ENCODE assay signal across 24 cellular contexts in genomic region chr16:11624205-11624604, GRCh38. TPM values are rescaled to one million over a fixed set of nuclear protein-coding genes. Genes with fewer than 3 reads are reported as not detected.
A peak's percentile ranks its signal among the peaks of the same experiment; 100 is the strongest.
DNase-seq lines count a peak whose midpoint lies in the region; ATAC-seq and TF ChIP-seq lines count a peak whose summit lies in the region.
"Had no signal": no experiment of that assay in that cellular context is flagged by ENCODE, and none has a peak within 500 bp of the region (broad histone marks: within the 10 kb centered on the region; RNA-seq: fewer than 3 reads in every experiment).

No MANE protein-coding gene starts in this region.

- no peaks in the 10 kb centered on the region for H3K9me3 Mint-ChIP-seq in CD4-positive, alpha-beta T cell
- H3K9me3 Mint-ChIP-seq in activated CD8-positive, alpha-beta T cell treated with anti-CD3 and anti-CD28 coated beads, Interleukin-2, amount 10 ng/mL, durations not matched to agents 7 days and 5 days (ENCODE audit: insufficient read depth), result peaks cover 7% of the 10 kb centered on the region
- peaks cover 0 to 7% (median 3%) of the 10 kb centered on the region in 11 donors for H3K9me3 Mint-ChIP-seq in naive thymus-derived CD4-positive, alpha-beta T cell
- H3K9me3 Mint-ChIP-seq: type B pancreatic cell had no signal

- peaks cover 50 to 68% of the 10 kb centered on the region in 2 donors for H3K4me1 ChIP-seq in naive thymus-derived CD4-positive, alpha-beta T cell (ENCODE audit: control insufficient read depth in 2 of 2, insufficient read depth in 2 of 2, low read length in 2 of 2)
- H3K4me1 ChIP-seq in osteoblast (ENCODE audit: insufficient read depth, low read length), result peaks cover 15% of the 10 kb centered on the region
- H3K4me1 ChIP-seq in prostate gland (replicated peaks), result no peaks in the 10 kb centered on the region
- H3K4me1 ChIP-seq: BE2C had no signal

- TF ChIP-seq POLR2A in prostate gland (IDR thresholded peaks at IDR 0.05), result no peak

- ATAC-seq in CD4-positive, alpha-beta T cell (ENCODE audit: poor library complexity), result peak; percentile 30
- peak; percentile 35 for ATAC-seq in GM18907 (IDR thresholded peaks at IDR 0.05; ENCODE audit: unreplicated experiment)
- no peak for ATAC-seq in activated CD8-positive, alpha-beta T cell treated with anti-CD3 and anti-CD28 coated beads, Interleukin-2, amount 10 ng/mL, durations not matched to agents 7 days and 5 days
- ATAC-seq in naive thymus-derived CD4-positive, alpha-beta T cell, result peak; percentile 40
- ATAC-seq in GM19397 (IDR thresholded peaks at IDR 0.05; ENCODE audit: unreplicated experiment), result no peak
- ATAC-seq: gastrocnemius medialis, left ventricle myocardium superior had no signal

- no peaks in the 10 kb centered on the region for H3K27me3 Mint-ChIP-seq in CD4-positive, alpha-beta T cell
- H3K27me3 Mint-ChIP-seq in activated CD8-positive, alpha-beta T cell treated with anti-CD3 and anti-CD28 coated beads, Interleukin-2, amount 10 ng/mL, durations not matched to agents 7 days and 5 days (ENCODE audit: low read depth), result no peaks in the 10 kb centered on the region
- no peaks in the 10 kb centered on the region for H3K27me3 Mint-ChIP-seq in naive thymus-derived CD4-positive, alpha-beta T cell
- H3K27me3 Mint-ChIP-seq: type B pancreatic cell had no signal

- H3K9me3 ChIP-seq in CD4-positive, alpha-beta T cell (ENCODE audit: control insufficient read depth, low read length), result no peaks in the 10 kb centered on the region
- H3K9me3 ChIP-seq in naive thymus-derived CD4-positive, alpha-beta T cell (ENCODE audit: control insufficient read depth in 2 of 3, low read length in 3 of 3), result peaks cover 0 to 6% (median 0%) of the 10 kb centered on the region in 3 experiments
- no peaks in the 10 kb centered on the region for H3K9me3 ChIP-seq in osteoblast (ENCODE audit: low read depth, low read length)
- H3K9me3 ChIP-seq in prostate gland, result no peaks in the 10 kb centered on the region
- H3K9me3 ChIP-seq: BE2C, gastrocnemius medialis had no signal

- no peaks in the 10 kb centered on the region for H3K79me2 ChIP-seq in osteoblast (ENCODE audit: insufficient read depth, low read length)

- no peaks in the 10 kb centered on the region for H3K27me3 ChIP-seq in CD4-positive, alpha-beta T cell (ENCODE audit: control insufficient read depth, insufficient read depth, low read length)
- no peaks in the 10 kb centered on the region for H3K27me3 ChIP-seq in naive thymus-derived CD4-positive, alpha-beta T cell (ENCODE audit: control insufficient read depth in 2 of 2, insufficient read depth in 2 of 2, low read length in 2 of 2)
- H3K27me3 ChIP-seq in osteoblast (ENCODE audit: insufficient read depth, low read length) (no peaks in the 10 kb centered on the region), prostate gland (replicated peaks; ENCODE audit: insufficient read depth) (no peaks in the 10 kb centered on the region)
- H3K27me3 ChIP-seq: BE2C, gastrocnemius medialis had no signal

- intact Hi-C loops in CD4-positive, alpha-beta T cell (cut with DNase I, micrococcal nuclease), result loop anchor here in 1 of 2 experiments (5.0 kb wide), 2 partner anchors 42 to 62 kb away; no protein-coding TSS in a partner anchor
- intact Hi-C loops in naive thymus-derived CD4-positive, alpha-beta T cell (cut with micrococcal nuclease), result no loop called here
- intact Hi-C loops in prostate gland (cut with DNase I), result no loop called here

- H2AFZ ChIP-seq in osteoblast (ENCODE audit: low read length), result no peak overlapping the region

- H3K4me3 Mint-ChIP-seq in CD4-positive, alpha-beta T cell, result peak overlapping the region; percentile 82
- H3K4me3 Mint-ChIP-seq in activated CD8-positive, alpha-beta T cell treated with anti-CD3 and anti-CD28 coated beads, Interleukin-2, amount 10 ng/mL, durations not matched to agents 7 days and 5 days, result no peak overlapping the region
- H3K4me3 Mint-ChIP-seq in naive thymus-derived CD4-positive, alpha-beta T cell, result peak overlapping the region; percentile 4 to 73 (median 51)
- H3K4me3 Mint-ChIP-seq: type B pancreatic cell had no signal

- POLR2A ChIA-PET in CD4-positive, alpha-beta T cell (lab: Charles Lee), result interaction anchor here (1.0 to 4.9 kb wide), 2 partner anchors 12 to 41 kb away, joined by 4 to 55 read pairs; no protein-coding TSS in a partner anchor
- POLR2A ChIA-PET in activated CD8-positive, alpha-beta T cell treated with anti-CD3 and anti-CD28 coated beads, Interleukin-2, amount 10 ng/mL, durations not matched to agents 7 days and 5 days (lab: Charles Lee), result no interaction called here
- POLR2A ChIA-PET in naive thymus-derived CD4-positive, alpha-beta T cell (lab: Charles Lee), result interaction anchor here (0.6 to 10.2 kb wide), 8 partner anchors 11 to 109 kb away, joined by 3 to 68 read pairs (median 4); no protein-coding TSS in a partner anchor

- H3K27ac ChIP-seq in CD4-positive, alpha-beta T cell (ENCODE audit: low read depth, low read length), result no peak overlapping the region
- H3K27ac ChIP-seq in naive thymus-derived CD4-positive, alpha-beta T cell (ENCODE audit: low read depth, low read length), result peak overlapping the region; percentile 11
- H3K27ac ChIP-seq in osteoblast (ENCODE audit: low read depth, low read length) (no peak overlapping the region), prostate gland (no peak overlapping the region)
- H3K27ac ChIP-seq: epithelial cell of prostate, gastrocnemius medialis, KMS-11 had no signal

- WGBS in prostate gland, result 96% methylated on average over 4 of the region's 4 CpGs

- peaks cover 4% of the 10 kb centered on the region for H3K36me3 Mint-ChIP-seq in CD4-positive, alpha-beta T cell (ENCODE audit: low read depth)
- peaks cover 14% of the 10 kb centered on the region for H3K36me3 Mint-ChIP-seq in activated CD8-positive, alpha-beta T cell treated with anti-CD3 and anti-CD28 coated beads, Interleukin-2, amount 10 ng/mL, durations not matched to agents 7 days and 5 days (ENCODE audit: low read depth)
- H3K36me3 Mint-ChIP-seq in naive thymus-derived CD4-positive, alpha-beta T cell, result peaks cover 0 to 19% (median 0%) of the 10 kb centered on the region in 5 donors
- H3K36me3 Mint-ChIP-seq: type B pancreatic cell had no signal

- H3K4me2 ChIP-seq in osteoblast (ENCODE audit: insufficient read depth, low read length), result no peak overlapping the region
- H3K4me2 ChIP-seq: KMS-11 had no signal

- no peaks in the 10 kb centered on the region for H4K20me1 ChIP-seq in osteoblast (ENCODE audit: insufficient read depth, low read length)

- no peak for TF ChIP-seq CTCF in CD4-positive, alpha-beta T cell (IDR thresholded peaks at IDR 0.05)
- TF ChIP-seq CTCF in osteoblast (IDR thresholded peaks at IDR 0.05; ENCODE audit: extremely low read depth, low read depth, low read length) (no peak), prostate gland (IDR thresholded peaks at IDR 0.05) (no peak)

- peak overlapping the region; percentile 3 for H3K4me3 ChIP-seq in naive thymus-derived CD4-positive, alpha-beta T cell (ENCODE audit: low read length)
- H3K4me3 ChIP-seq in osteoblast (ENCODE audit: insufficient read depth, low read length) (no peak overlapping the region), prostate gland (no peak overlapping the region)
- H3K4me3 ChIP-seq: coronary artery, gastrocnemius medialis had no signal

- H3K4me1 Mint-ChIP-seq in CD4-positive, alpha-beta T cell (ENCODE audit: low read depth), result peaks cover 64% of the 10 kb centered on the region
- H3K4me1 Mint-ChIP-seq in activated CD8-positive, alpha-beta T cell treated with anti-CD3 and anti-CD28 coated beads, Interleukin-2, amount 10 ng/mL, durations not matched to agents 7 days and 5 days (ENCODE audit: low read depth), result peaks cover 66% of the 10 kb centered on the region
- H3K4me1 Mint-ChIP-seq in naive thymus-derived CD4-positive, alpha-beta T cell, result peaks cover 47 to 80% (median 64%) of the 10 kb centered on the region in 7 donors

- CTCF ChIA-PET in CD4-positive, alpha-beta T cell (lab: Charles Lee), result no interaction called here
- CTCF ChIA-PET in activated CD8-positive, alpha-beta T cell treated with anti-CD3 and anti-CD28 coated beads, Interleukin-2, amount 10 ng/mL, durations not matched to agents 7 days and 5 days (lab: Charles Lee), result interaction anchor here (1.5 to 3.9 kb wide), 2 partner anchors 16 to 92 kb away, joined by 6 to 15 read pairs; no protein-coding TSS in a partner anchor
- CTCF ChIA-PET in naive thymus-derived CD4-positive, alpha-beta T cell (lab: Charles Lee), result no interaction called here

- H3K36me3 ChIP-seq in naive thymus-derived CD4-positive, alpha-beta T cell (ENCODE audit: control insufficient read depth in 2 of 3, insufficient read depth in 3 of 3, low read length in 3 of 3), result no peaks in the 10 kb centered on the region
- H3K36me3 ChIP-seq in osteoblast (ENCODE audit: insufficient read depth, low read length) (no peaks in the 10 kb centered on the region), prostate gland (no peaks in the 10 kb centered on the region)
- H3K36me3 ChIP-seq: BE2C, gastrocnemius medialis had no signal

- no peak for DNase-seq in CD4-positive, alpha-beta T cell
- DNase-seq in activated CD8-positive, alpha-beta T cell treated with anti-CD3 and anti-CD28 coated beads, Interleukin-2, amount 10 ng/mL, durations not matched to agents 7 days and 5 days, result no peak
- no peak for DNase-seq in naive thymus-derived CD4-positive, alpha-beta T cell
- DNase-seq in osteoblast (ENCODE audit: insufficient read length, low spot score, missing footprints) (no peak), C1 segment of cervical spinal cord (lab: John Stamatoyannopoulos, UW) (no peak), prostate gland (ENCODE audit: low spot score) (no peak)
- DNase-seq: activated CD4-positive, alpha-beta T cell treated with anti-CD3 and anti-CD28 coated beads, Interleukin-2, amount 50 U/mL, for 1 hour; activated T-cell treated with anti-CD3 and anti-CD28 coated beads, Interleukin-2, amount 50 U/mL, for 72 hours; aorta; BE2C; gastrocnemius medialis; left ventricle myocardium superior; NCI-H1105 treated with DMSO at 0.1 percent for 48 hours; NCI-H2171 treated with DMSO at 0.1 percent for 48 hours; SHP77 treated with DMSO at 0.1 percent for 48 hours; stimulated activated CD4-positive, alpha-beta T cell treated with anti-CD3 and anti-CD28 coated beads, Interleukin-12 subunit alpha, Interleukin-12 subunit beta, amount 100 ng/mL, for 4 hours; stimulated activated naive CD4-positive, alpha-beta T cell treated with Interleukin-2 at 50 U/mL for 16 hours; T1000 had no signal

- peak overlapping the region; percentile 99 for H3K27ac Mint-ChIP-seq in CD4-positive, alpha-beta T cell
- peak overlapping the region; percentile 60 for H3K27ac Mint-ChIP-seq in activated CD8-positive, alpha-beta T cell treated with anti-CD3 and anti-CD28 coated beads, Interleukin-2, amount 10 ng/mL, durations not matched to agents 7 days and 5 days
- peak overlapping the region; percentile 73 to 100 (median 86) for H3K27ac Mint-ChIP-seq in naive thymus-derived CD4-positive, alpha-beta T cell
- H3K27ac Mint-ChIP-seq: activated T-cell treated with anti-CD3 and anti-CD28 coated beads, Interleukin-2, amount 50 U/mL, for 72 hours; type B pancreatic cell had no signal

RNA-seq across cellular contexts. Expression of gene LITAF, which starts 37.5 kb away (rescaled TPM):
- 100 to 1,000 TPM; 226 to 257 TPM for total RNA-seq in CD4-positive, alpha-beta T cell
- 10 to 100 TPM; 79.4 to 80.5 TPM for total RNA-seq in activated CD8-positive, alpha-beta T cell treated with anti-CD3 and anti-CD28 coated beads, Interleukin-2, amount 10 ng/mL, durations not matched to agents 7 days and 5 days
- total RNA-seq in naive thymus-derived CD4-positive, alpha-beta T cell, result 100 to 1,000 TPM; 126 to 278 (median 208) TPM
- 100 to 1,000 TPM; 525 to 563 TPM for polyA plus RNA-seq in naive thymus-derived CD4-positive, alpha-beta T cell
- total RNA-seq in osteoblast, result 33.3 and 38.6 TPM in 2 replicates
- 100 to 1,000 TPM in 1 of 2 donors, 10 to 100 TPM in 1; 92.5 to 137 TPM for total RNA-seq in prostate gland

RNA-seq across cellular contexts. Expression of gene SNN, which starts 44.0 kb away (rescaled TPM):
- 10 to 100 TPM; 76.3 to 79.7 TPM for total RNA-seq in CD4-positive, alpha-beta T cell
- 10 to 100 TPM; 27.3 to 28.9 TPM for total RNA-seq in activated CD8-positive, alpha-beta T cell treated with anti-CD3 and anti-CD28 coated beads, Interleukin-2, amount 10 ng/mL, durations not matched to agents 7 days and 5 days
- total RNA-seq in naive thymus-derived CD4-positive, alpha-beta T cell, result 10 to 100 TPM; 17.0 to 86.8 (median 34.4) TPM
- 10 to 100 TPM; 21.3 to 34.3 TPM for polyA plus RNA-seq in naive thymus-derived CD4-positive, alpha-beta T cell
- 13.0 and 13.8 TPM in 2 replicates for total RNA-seq in osteoblast
- total RNA-seq in prostate gland, result 10 to 100 TPM; 20.8 TPM

Comparison
In these comparisons a context has a peak if more than half of its experiments do, and no peak if none do; other contexts are left out.
1. ATAC-seq: peak in CD4-positive, alpha-beta T cell (single experiment), GM18907 (single experiment) and naive thymus-derived CD4-positive, alpha-beta T cell (single experiment); none in activated CD8-positive, alpha-beta T cell treated with anti-CD3 and anti-CD28 coated beads, Interleukin-2, amount 10 ng/mL, durations not matched to agents 7 days and 5 days (single experiment) and GM19397 (single experiment).
2. Peak in every context shown above with its lines, with median percentiles within 50 percentile points of each other: H3K27ac Mint-ChIP-seq.